In the genomic region with DNA sequence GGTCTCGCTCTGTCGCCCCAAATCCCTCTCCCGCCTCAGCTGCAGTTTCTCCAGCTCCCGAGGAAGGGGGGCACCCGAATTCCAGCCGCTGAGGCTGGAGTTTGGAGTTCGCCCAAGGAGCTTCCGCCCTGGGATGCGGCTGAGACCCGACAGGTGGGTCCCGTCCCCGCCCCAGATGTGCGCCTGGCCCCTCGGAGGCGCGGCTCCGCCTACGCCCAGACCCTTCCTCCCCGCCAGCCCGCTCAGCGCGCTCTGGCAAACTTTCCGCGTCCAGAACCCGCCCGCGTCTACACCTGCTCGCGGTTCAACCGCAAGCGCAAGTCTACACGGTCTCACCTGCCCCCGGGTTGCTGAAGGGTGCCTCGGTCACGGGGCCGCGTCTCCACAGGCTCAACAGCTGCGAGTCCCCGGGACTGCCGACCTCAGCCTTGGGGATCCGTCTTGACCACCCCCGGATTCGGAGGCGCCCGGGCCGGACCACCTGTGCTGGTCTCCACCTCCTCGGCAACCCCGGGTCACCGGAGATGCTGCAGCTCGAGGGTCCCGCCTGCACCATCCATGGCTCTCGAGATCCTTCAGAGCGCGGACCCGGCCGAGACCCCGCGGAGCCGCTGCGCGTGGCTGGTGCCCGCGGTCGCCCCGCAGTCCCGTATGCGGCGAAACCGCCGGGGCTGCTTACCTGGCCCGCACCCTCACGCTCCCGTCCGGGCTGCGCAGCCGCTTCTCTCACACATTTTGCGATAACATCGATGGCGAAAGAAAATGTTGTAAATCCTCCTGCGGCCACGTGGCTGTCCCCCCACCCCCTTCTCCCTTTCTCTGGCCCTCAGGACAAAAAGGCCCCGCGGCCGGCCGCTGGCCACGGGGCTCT, we compare ENCODE assay signal across 8 cellular contexts.
DNase-seq lines count a peak whose midpoint lies in the region; ATAC-seq and TF ChIP-seq lines count a peak whose summit lies in the region.

No MANE protein-coding gene starts in this region.

- no peaks in the 10 kb centered on the region for H3K79me2 ChIP-seq in DOHH2 (ENCODE audit: control insufficient read depth, low read length)

- H3K9me3 ChIP-seq in DOHH2 (ENCODE audit: control insufficient read depth, insufficient read depth, low read length), result no peaks in the 10 kb centered on the region
- no peaks in the 10 kb centered on the region for H3K9me3 ChIP-seq in HEK293 (ENCODE audit: control insufficient read depth, insufficient read depth, low read depth, low read length)
- no peaks in the 10 kb centered on the region for H3K9me3 ChIP-seq in lung (ENCODE audit: control insufficient read depth in 2 of 2, insufficient read depth in 1 of 2, low read length in 1 of 2)
- H3K9me3 ChIP-seq in stomach, result no peaks in the 10 kb centered on the region

- 2% methylated on average over 74 to 86 of the region's 86 CpGs for WGBS in lung, 2 donors
- WGBS in stomach, 5 donors, result 1% methylated on average over 56 to 86 of the region's 86 CpGs

- H3K4me1 ChIP-seq in DOHH2 (ENCODE audit: control insufficient read depth, low read length) (peaks cover 16% of the 10 kb centered on the region), HEK293 (ENCODE audit: control insufficient read depth, insufficient read depth, low read length) (peaks cover 23% of the 10 kb centered on the region), lung (ENCODE audit: control insufficient read depth in 2 of 2, insufficient read depth in 2 of 2, low read length in 2 of 2) (peaks cover 0 to 13% of the 10 kb centered on the region in 2 donors), stomach (peaks cover 30 to 59% (median 50%) of the 10 kb centered on the region in 4 donors)

- H3K4me3 ChIP-seq in DOHH2 (ENCODE audit: low read length) (peak overlapping the region; percentile 82), HEK293 (ENCODE audit: low read depth, low read length) (peak overlapping the region; percentile 49), brain microvascular endothelial cell (ENCODE audit: low read depth, low read length) (peak overlapping the region; percentile 29), lung (peak overlapping the region; percentile 59), stomach (peak overlapping the region; percentile 62 to 86 (median 68))

- in situ Hi-C loops in brain microvascular endothelial cell (cut with HindIII; ENCODE audit: low pct_ligation_motif_present, low sequenced_read_pairs), result no loop called here

- peaks cover 69% of the 10 kb centered on the region for H3K27me3 ChIP-seq in DOHH2 (ENCODE audit: control insufficient read depth, low read length)
- peaks cover 31% of the 10 kb centered on the region for H3K27me3 ChIP-seq in brain microvascular endothelial cell (replicated peaks)
- no peaks in the 10 kb centered on the region for H3K27me3 ChIP-seq in lung (ENCODE audit: control insufficient read depth, insufficient read depth)
- H3K27me3 ChIP-seq in stomach, result peaks cover 0 to 38% (median 14%) of the 10 kb centered on the region in 3 donors

- H3F3A ChIP-seq in DOHH2 (ENCODE audit: control insufficient read depth, insufficient read depth), result no peaks in the 10 kb centered on the region

- POLR2A ChIA-PET in HEK293 (lab: Yijun Ruan, JAX), result interaction anchor here (0.6 to 2.6 kb wide), 21 partner anchors 8 to 422 kb away, joined by 3 to 10 read pairs (median 4); a partner anchor contains a TSS

- H4K20me1 ChIP-seq in DOHH2 (ENCODE audit: control insufficient read depth, insufficient read depth, low read depth, low read length), result no peaks in the 10 kb centered on the region

- no peak for TF ChIP-seq EP300 in stomach (IDR thresholded peaks at IDR 0.05)

- no peaks in the 10 kb centered on the region for H3K9me2 ChIP-seq in DOHH2 (replicated peaks; ENCODE audit: control insufficient read depth, low read length)

- ATAC-seq in lung (ENCODE audit: insufficient read depth, low FRiP score), result peak; percentile 9

- DNase-seq in NCI-H69 (lab: John Stamatoyannopoulos, UW), result peak; percentile 85
- DNase-seq in brain microvascular endothelial cell, result no peak
- no peak for DNase-seq in lung (ENCODE audit: low spot score)
- no peak for DNase-seq in stomach
- DNase-seq in Kasumi-1 (lab: John Stamatoyannopoulos, UW), result no peak
- DNase-seq in islet precursor cell, result no peak

- CTCF ChIA-PET in HEK293 (lab: Yijun Ruan, JAX), result interaction anchor here (0.6 to 1.3 kb wide), 4 partner anchors 17 to 75 kb away, joined by 3 to 6 read pairs (median 3); no protein-coding TSS in a partner anchor

- H3K27ac ChIP-seq in DOHH2 (ENCODE audit: low read depth, low read length), result no peak overlapping the region
- peak overlapping the region; percentile 60; the same call in 1 of the 2 replicates for H3K27ac ChIP-seq in HEK293 (ENCODE audit: extremely low read depth, low read depth, low read length)
- H3K27ac ChIP-seq in brain microvascular endothelial cell, result no peak overlapping the region
- H3K27ac ChIP-seq in lung (ENCODE audit: low read depth in 1 of 2, low read length in 1 of 2), result no peak overlapping the region
- H3K27ac ChIP-seq in stomach, result peak overlapping the region; percentile 23 to 76 (median 46)

- peak overlapping the region; percentile 94 for H3K4me2 ChIP-seq in DOHH2 (ENCODE audit: low read length)

- TF ChIP-seq POLR2A in stomach (IDR thresholded peaks at IDR 0.05), result no peak

- no peak for TF ChIP-seq CTCF in DOHH2 (IDR thresholded peaks at IDR 0.05; ENCODE audit: low read depth, low read length, poor library complexity, severe bottlenecking)
- TF ChIP-seq CTCF in HEK293 (tag by site-specific recombination; IDR thresholded peaks at IDR 0.05), result no peak
- TF ChIP-seq CTCF in brain microvascular endothelial cell (IDR thresholded peaks at IDR 0.05; ENCODE audit: low read depth, low read length, missing control alignments), result no peak
- no peak for TF ChIP-seq CTCF in lung (IDR thresholded peaks at IDR 0.05; ENCODE audit: control extremely low read depth, extremely low read depth)
- no peak for TF ChIP-seq CTCF in stomach (IDR thresholded peaks at IDR 0.05)

- intact Hi-C loops in stomach (cut with DNase I; ENCODE audit: low total_unique reads), result no loop called here

- no peaks in the 10 kb centered on the region for H3K36me3 ChIP-seq in DOHH2 (ENCODE audit: control insufficient read depth, low read length)
- no peaks in the 10 kb centered on the region for H3K36me3 ChIP-seq in HEK293 (ENCODE audit: control insufficient read depth in 2 of 2, insufficient read depth in 1 of 2, low read length in 2 of 2)
- no peaks in the 10 kb centered on the region for H3K36me3 ChIP-seq in brain microvascular endothelial cell (replicated peaks)
- H3K36me3 ChIP-seq in lung (ENCODE audit: control insufficient read depth in 2 of 2, insufficient read depth in 2 of 2, low read length in 2 of 2), result no peaks in the 10 kb centered on the region
- no peaks in the 10 kb centered on the region for H3K36me3 ChIP-seq in stomach

TF ChIP-seq in HEK293, 187 proteins besides CTCF, POLR2A, EP300 and RAD21 (continues in another document):
- no peak for TF ChIP-seq ZNF664 (tag by site-specific recombination; IDR thresholded peaks at IDR 0.05)
- TF ChIP-seq, protein P1, sequence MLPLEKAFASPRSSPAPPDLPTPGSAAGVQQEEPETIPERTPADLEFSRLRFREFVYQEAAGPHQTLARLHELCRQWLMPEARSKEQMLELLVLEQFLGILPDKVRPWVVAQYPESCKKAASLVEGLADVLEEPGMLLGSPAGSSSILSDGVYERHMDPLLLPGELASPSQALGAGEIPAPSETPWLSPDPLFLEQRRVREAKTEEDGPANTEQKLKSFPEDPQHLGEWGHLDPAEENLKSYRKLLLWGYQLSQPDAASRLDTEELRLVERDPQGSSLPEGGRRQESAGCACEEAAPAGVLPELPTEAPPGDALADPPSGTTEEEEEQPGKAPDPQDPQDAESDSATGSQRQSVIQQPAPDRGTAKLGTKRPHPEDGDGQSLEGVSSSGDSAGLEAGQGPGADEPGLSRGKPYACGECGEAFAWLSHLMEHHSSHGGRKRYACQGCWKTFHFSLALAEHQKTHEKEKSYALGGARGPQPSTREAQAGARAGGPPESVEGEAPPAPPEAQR (tag by site-specific recombination; IDR thresholded peaks at IDR 0.05), result no peak
- TF ChIP-seq, protein P2, sequence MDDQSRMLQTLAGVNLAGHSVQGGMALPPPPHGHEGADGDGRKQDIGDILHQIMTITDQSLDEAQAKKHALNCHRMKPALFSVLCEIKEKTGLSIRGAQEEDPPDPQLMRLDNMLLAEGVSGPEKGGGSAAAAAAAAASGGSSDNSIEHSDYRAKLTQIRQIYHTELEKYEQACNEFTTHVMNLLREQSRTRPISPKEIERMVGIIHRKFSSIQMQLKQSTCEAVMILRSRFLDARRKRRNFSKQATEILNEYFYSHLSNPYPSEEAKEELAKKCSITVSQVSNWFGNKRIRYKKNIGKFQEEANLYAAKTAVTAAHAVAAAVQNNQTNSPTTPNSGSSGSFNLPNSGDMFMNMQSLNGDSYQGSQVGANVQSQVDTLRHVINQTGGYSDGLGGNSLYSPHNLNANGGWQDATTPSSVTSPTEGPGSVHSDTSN (CRISPR knock-in tag; IDR thresholded peaks at IDR 0.05), result no peak
- TF ChIP-seq ZNF121 (tag by site-specific recombination; IDR thresholded peaks at IDR 0.05), result peak; percentile 59
- TF ChIP-seq ZNF768 (tag by site-specific recombination; IDR thresholded peaks at IDR 0.05), result no peak
- TF ChIP-seq, protein P3, sequence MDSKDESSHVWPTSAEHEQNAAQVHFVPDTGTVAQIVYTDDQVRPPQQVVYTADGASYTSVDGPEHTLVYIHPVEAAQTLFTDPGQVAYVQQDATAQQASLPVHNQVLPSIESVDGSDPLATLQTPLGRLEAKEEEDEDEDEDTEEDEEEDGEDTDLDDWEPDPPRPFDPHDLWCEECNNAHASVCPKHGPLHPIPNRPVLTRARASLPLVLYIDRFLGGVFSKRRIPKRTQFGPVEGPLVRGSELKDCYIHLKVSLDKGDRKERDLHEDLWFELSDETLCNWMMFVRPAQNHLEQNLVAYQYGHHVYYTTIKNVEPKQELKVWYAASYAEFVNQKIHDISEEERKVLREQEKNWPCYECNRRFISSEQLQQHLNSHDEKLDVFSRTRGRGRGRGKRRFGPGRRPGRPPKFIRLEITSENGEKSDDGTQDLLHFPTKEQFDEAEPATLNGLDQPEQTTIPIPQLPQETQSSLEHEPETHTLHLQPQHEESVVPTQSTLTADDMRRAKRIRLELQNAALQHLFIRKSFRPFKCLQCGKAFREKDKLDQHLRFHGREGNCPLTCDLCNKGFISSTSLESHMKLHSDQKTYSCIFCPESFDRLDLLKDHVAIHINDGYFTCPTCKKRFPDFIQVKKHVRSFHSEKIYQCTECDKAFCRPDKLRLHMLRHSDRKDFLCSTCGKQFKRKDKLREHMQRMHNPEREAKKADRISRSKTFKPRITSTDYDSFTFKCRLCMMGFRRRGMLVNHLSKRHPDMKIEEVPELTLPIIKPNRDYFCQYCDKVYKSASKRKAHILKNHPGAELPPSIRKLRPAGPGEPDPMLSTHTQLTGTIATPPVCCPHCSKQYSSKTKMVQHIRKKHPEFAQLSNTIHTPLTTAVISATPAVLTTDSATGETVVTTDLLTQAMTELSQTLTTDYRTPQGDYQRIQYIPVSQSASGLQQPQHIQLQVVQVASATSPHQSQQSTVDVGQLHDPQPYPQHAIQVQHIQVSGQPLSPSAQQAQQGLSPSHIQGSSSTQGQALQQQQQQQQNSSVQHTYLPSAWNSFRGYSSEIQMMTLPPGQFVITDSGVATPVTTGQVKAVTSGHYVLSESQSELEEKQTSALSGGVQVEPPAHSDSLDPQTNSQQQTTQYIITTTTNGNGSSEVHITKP (tag by site-specific recombination; IDR thresholded peaks at IDR 0.05), result peak; percentile 6

Comparison
In these comparisons a context has a peak if more than half of its experiments do, and no peak if none do; other contexts are left out.
1. H3K27ac ChIP-seq: peak in HEK293 (single experiment) and stomach (5 of 5); none in DOHH2 (single experiment), brain microvascular endothelial cell (single experiment) and lung (0 of 2).
2. H3K4me3 ChIP-seq: peak in every context shown above with its lines; median percentile 82 in DOHH2; 68 in stomach; 59 in lung; 49 in HEK293; 29 in brain microvascular endothelial cell.